In genomic region chr9:94301577-94301976, GRCh38 we compare ENCODE assay signal across 38 cellular contexts. TPM values are rescaled to one million over a fixed set of nuclear protein-coding genes. Genes with fewer than 3 reads are reported as not detected.
"Had no signal": no experiment of that assay in that cellular context is flagged by ENCODE, and none has a peak within 500 bp of the region (broad histone marks: within the 10 kb centered on the region; RNA-seq: fewer than 3 reads in every experiment).

No MANE protein-coding gene starts in this region.

- H3K36me3 ChIP-seq: MG63 had no signal

- H3K27ac ChIP-seq: KMS-11 had no signal

- H3K27me3 ChIP-seq: MG63 had no signal

- H3K4me2 ChIP-seq: KMS-11 had no signal

- H3K9ac ChIP-seq: KMS-11 had no signal

- DNase-seq: Karpas-422, Kasumi-1, MG63, MM.1S, MV-4-11, NCI-H1048, NCI-H1092, NCI-H1092 treated with DMSO at 0.1 percent for 48 hours, NCI-H1105, NCI-H1105 treated with DMSO at 0.1 percent for 48 hours, NCI-H1417, NCI-H1417 treated with DMSO at 0.1 percent for 48 hours, NCI-H1436, NCI-H1436 treated with DMSO at 0.1 percent for 48 hours, NCI-H146, NCI-H1694, NCI-H1694 treated with DMSO at 0.1 percent for 48 hours, NCI-H187, NCI-H187 treated with DMSO at 0.1 percent for 48 hours, NCI-H1930, NCI-H2029, NCI-H2029 treated with DMSO at 0.1 percent for 48 hours, NCI-H2081, NCI-H2081 treated with DMSO at 0.1 percent for 48 hours, NCI-H2107, NCI-H2171, NCI-H2171 treated with DMSO at 0.1 percent for 48 hours, NCI-H2227 treated with DMSO at 0.1 percent for 48 hours, NCI-H226, NCI-H345, NCI-H510A, NCI-H510A treated with DMSO at 0.1 percent for 48 hours, NCI-H524 had no signal

- H3K9me3 ChIP-seq: MG63 had no signal

- H3K4me3 ChIP-seq: MG63 had no signal

RNA-seq across cellular contexts. Expression of gene NUTM2F, which starts 26.9 kb away (rescaled TPM):
- total RNA-seq: LHCN-M2, M059J, MCF 10A, NCI-H460 had no signal
